Comparison of ENCODE assay signal across 8 cellular contexts in the genomic region with DNA sequence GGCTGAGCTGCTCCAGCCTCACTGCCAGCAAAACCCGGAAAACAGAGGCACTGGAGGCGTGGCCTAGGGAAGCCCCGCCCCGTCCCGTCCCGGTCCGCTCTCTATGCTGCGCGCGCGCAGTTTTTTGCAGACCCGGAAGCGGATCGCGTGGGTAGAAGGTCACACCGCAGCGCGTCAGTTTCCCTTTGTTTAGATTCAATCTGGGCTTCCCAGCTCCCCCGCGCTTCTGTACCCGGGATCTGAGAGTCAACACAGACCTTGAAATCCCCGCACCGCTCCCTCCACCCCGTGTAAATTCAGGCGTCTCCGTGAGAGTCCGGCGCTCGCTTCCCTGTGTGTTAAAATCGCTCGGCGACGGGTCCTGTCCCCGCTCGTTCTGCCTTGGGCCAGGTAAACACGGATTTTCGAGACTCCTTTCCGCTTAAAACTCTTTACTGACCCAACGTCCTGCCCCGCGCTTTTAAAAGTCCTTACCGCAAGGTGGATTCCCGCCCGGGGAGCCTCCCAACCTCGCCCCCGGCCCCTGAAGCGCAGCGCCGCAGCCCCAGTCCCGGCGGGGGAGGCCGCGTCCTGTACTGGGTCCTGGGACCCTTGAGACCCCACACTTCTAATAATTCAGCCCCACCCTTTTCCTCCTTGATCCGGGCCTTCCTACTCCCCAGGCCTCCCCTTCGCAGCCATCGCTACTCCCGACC. TPM values are rescaled to one million over a fixed set of nuclear protein-coding genes. Genes with fewer than 3 reads are reported as not detected.
DNase-seq lines count a peak whose midpoint lies in the region; ATAC-seq lines count a peak whose summit lies in the region.

A gene (plus strand): TSS at position 127 of the 695 bp plus-strand sequence. CDS start 12,930 bp downstream, outside the sequence.

- in situ Hi-C loops in G401 (cut with HindIII; ENCODE audit: low sequenced_read_pairs) = no loop called here

- H3K27ac ChIP-seq in epithelial cell of prostate = peak within 1 kb of the TSS; percentile 9

- peak; percentile 83 for ATAC-seq in HG03135 (IDR thresholded peaks at IDR 0.05; ENCODE audit: unreplicated experiment)

- peak; percentile 88 for DNase-seq in G401 (ENCODE audit: low spot score)
- peak; percentile 87 for DNase-seq in NCI-H82 (lab: John Stamatoyannopoulos, UW)
- DNase-seq in activated T-cell treated with anti-CD3 and anti-CD28 coated beads for 1 hour (ENCODE audit: low read depth) = peak; percentile 79
- DNase-seq in epithelial cell of prostate (ENCODE audit: low read depth, low spot score) = peak; percentile 22
- peak; percentile 83 for DNase-seq in middle frontal gyrus (ENCODE audit: extremely low spot score, low spot score)
- DNase-seq in stimulated activated CD8-positive, alpha-beta memory T cell treated with anti-CD3 and anti-CD28 coated beads, Interleukin-15, amount 100 ng/mL, for 1 hour (ENCODE audit: low read depth) = peak; percentile 68
- no peak for DNase-seq in NAMALWA (ENCODE audit: low spot score)

RNA-seq across cellular contexts. Expression of the gene that starts here (rescaled TPM):
- 0.47 TPM in 1 of 2 replicates, not detected in the other for total RNA-seq in G401 (2014; rRNA removed; shearing (Covaris generic))

Comparison
In these comparisons a context has a peak if more than half of its experiments do, and no peak if none do; other contexts are left out.
1. Peak in DNase-seq in G401; RNA of the gene not detected or under 1 TPM.